10 cellular contexts compared by ENCODE assay signal in the genomic region with DNA sequence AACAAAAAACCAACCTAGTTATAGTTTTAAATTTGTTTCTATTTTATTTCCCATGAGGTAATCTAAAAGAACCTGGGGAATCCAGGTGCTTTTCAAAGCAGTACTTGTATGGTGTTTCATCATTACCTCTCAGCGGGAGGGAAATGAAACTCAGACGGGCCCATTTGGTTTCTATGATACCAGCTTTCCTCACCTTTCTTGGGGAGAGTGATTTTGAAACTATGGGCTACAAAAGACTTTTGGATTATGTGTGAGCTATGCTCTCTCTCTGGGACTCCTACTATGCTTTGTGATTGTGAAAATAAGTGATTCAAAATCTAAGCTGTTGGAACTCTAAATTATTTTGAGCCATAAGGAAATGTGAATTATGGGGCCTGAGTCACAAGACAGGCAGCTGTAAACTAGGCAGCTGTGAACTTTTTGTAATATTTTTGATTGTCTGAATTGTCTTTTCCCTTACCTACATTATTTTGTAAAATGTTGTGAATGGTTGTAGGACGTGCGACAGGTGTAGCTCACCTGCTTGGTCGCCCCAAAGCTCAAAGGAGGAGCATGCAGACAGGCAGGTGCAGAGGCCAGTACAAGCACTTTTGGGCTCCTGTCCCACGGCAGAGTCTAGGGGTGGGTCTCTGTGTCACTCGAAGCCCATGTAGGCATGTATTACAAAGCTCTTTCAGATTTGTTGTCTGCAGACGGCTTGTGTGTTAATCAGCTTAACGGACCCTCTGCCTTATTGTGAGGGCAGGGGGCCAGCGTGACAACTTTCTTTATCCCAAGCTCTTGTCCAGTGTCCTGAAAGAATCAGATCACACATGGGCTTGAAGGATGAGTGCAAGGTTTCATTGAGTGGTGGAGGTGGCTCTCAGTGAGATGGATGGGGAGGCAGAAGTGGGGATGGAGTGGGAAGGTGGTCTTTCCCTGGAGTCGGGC.
DNase-seq lines count a peak whose midpoint lies in the region; ATAC-seq and TF ChIP-seq lines count a peak whose summit lies in the region.
"Had no signal": no experiment of that assay in that cellular context is flagged by ENCODE, and none has a peak within 500 bp of the region (broad histone marks: within the 10 kb centered on the region; RNA-seq: fewer than 3 reads in every experiment).

No MANE protein-coding gene starts in this region.

- no peaks in the 10 kb centered on the region for H3K9me3 ChIP-seq in body of pancreas

- H3K36me3 ChIP-seq in body of pancreas (replicated peaks in 1 of 2; ENCODE audit: insufficient read depth in 1 of 2, low read depth in 2 of 2) (no peaks in the 10 kb centered on the region), brain microvascular endothelial cell (replicated peaks) (no peaks in the 10 kb centered on the region)

- peaks cover 11% of the 10 kb centered on the region for H3K4me1 ChIP-seq in body of pancreas

- intact Hi-C loops in body of pancreas (cut with DNase I): no loop called here

- H3K9me3 Mint-ChIP-seq in naive thymus-derived CD8-positive, alpha-beta T cell: no peaks in the 10 kb centered on the region

- peaks cover 2 to 29% (median 11%) of the 10 kb centered on the region in 4 donors for H3K4me1 Mint-ChIP-seq in naive thymus-derived CD8-positive, alpha-beta T cell

- peak overlapping the region in 3 of 4 donors; percentile 4 to 56 (median 50) for H3K27ac ChIP-seq in body of pancreas
- no peak overlapping the region for H3K27ac ChIP-seq in substantia nigra (ENCODE audit: low read depth, low read length, poor library complexity, severe bottlenecking)
- H3K27ac ChIP-seq in brain microvascular endothelial cell: no peak overlapping the region
- H3K27ac ChIP-seq: coronary artery had no signal

- ATAC-seq in GM19455 (IDR thresholded peaks at IDR 0.05; ENCODE audit: unreplicated experiment) (peak; percentile 69), HG03196 (IDR thresholded peaks at IDR 0.05; ENCODE audit: unreplicated experiment) (peak; percentile 46), body of pancreas (peak; percentile 76)
- no peak for ATAC-seq in naive thymus-derived CD8-positive, alpha-beta T cell
- ATAC-seq: Panc1 had no signal

- no peak overlapping the region for H3K4me3 ChIP-seq in GM12865 (ENCODE audit: low read depth, low read length)
- H3K4me3 ChIP-seq in body of pancreas: no peak overlapping the region
- H3K4me3 ChIP-seq in brain microvascular endothelial cell (ENCODE audit: low read depth, low read length): no peak overlapping the region
- H3K4me3 ChIP-seq: coronary artery had no signal

- H3K36me3 Mint-ChIP-seq in naive thymus-derived CD8-positive, alpha-beta T cell: no peaks in the 10 kb centered on the region

- no peaks in the 10 kb centered on the region for H3K27me3 ChIP-seq in body of pancreas
- no peaks in the 10 kb centered on the region for H3K27me3 ChIP-seq in brain microvascular endothelial cell (replicated peaks)

- H3K27ac Mint-ChIP-seq in naive thymus-derived CD8-positive, alpha-beta T cell: no peak overlapping the region

- no peak overlapping the region for H3K4me3 Mint-ChIP-seq in naive thymus-derived CD8-positive, alpha-beta T cell

- TF ChIP-seq CTCF in GM12865 (IDR thresholded peaks at IDR 0.05; ENCODE audit: insufficient read depth, low read depth, low read length, missing control alignments) (no peak), body of pancreas (IDR thresholded peaks at IDR 0.05) (no peak), brain microvascular endothelial cell (IDR thresholded peaks at IDR 0.05; ENCODE audit: low read depth, low read length, missing control alignments) (no peak)

- in situ Hi-C loops in brain microvascular endothelial cell (cut with HindIII; ENCODE audit: low pct_ligation_motif_present, low sequenced_read_pairs): no loop called here

- DNase-seq in GM12865 (ENCODE audit: low read depth) (peak; percentile 91), body of pancreas (no peak), substantia nigra (lab: John Stamatoyannopoulos, UW) (no peak), NCI-H2171 treated with DMSO at 0.1 percent for 48 hours (lab: John Stamatoyannopoulos, UW) (no peak), brain microvascular endothelial cell (no peak)
- no peak for DNase-seq in naive thymus-derived CD8-positive, alpha-beta T cell

- no peak for TF ChIP-seq POLR2A in body of pancreas (IDR thresholded peaks at IDR 0.05)

- POLR2A ChIA-PET in naive thymus-derived CD8-positive, alpha-beta T cell (lab: Charles Lee): no interaction called here

- peaks cover 0 to 2% (median 0%) of the 10 kb centered on the region in 5 donors for H3K27me3 Mint-ChIP-seq in naive thymus-derived CD8-positive, alpha-beta T cell

- WGBS in body of pancreas, 2 donors: 80 to 87% methylated on average over 10 to 11 of the region's 11 CpGs

Comparison
In these comparisons a context has a peak if more than half of its experiments do, and no peak if none do; other contexts are left out.
1. ATAC-seq: peak in GM19455 (single experiment), HG03196 (single experiment) and body of pancreas (single experiment); none in naive thymus-derived CD8-positive, alpha-beta T cell (0 of 2).
2. H3K27ac ChIP-seq: peak in body of pancreas (3 of 4); none in substantia nigra (single experiment) and brain microvascular endothelial cell (single experiment).